Comparison of ENCODE assay signal across 24 cellular contexts in genomic region chr1:42108309-42108708, GRCh38. TPM values are rescaled to one million over a fixed set of nuclear protein-coding genes. Genes with fewer than 3 reads are reported as not detected.
"Had no signal": no experiment of that assay in that cellular context is flagged by ENCODE, and none has a peak within 500 bp of the region (broad histone marks: within the 10 kb centered on the region; RNA-seq: fewer than 3 reads in every experiment).

No MANE protein-coding gene starts in this region.

- H3K9me3 ChIP-seq: stomach, suprapubic skin, testis, thoracic aorta, thyroid gland, tibial artery, tibial nerve, transverse colon, upper lobe of left lung, upper lobe of right lung, uterus, vagina had no signal

- H3K27ac ChIP-seq: stomach, suprapubic skin, testis, thoracic aorta, thyroid gland, tibial artery, tibial nerve, transverse colon, upper lobe of left lung, upper lobe of right lung, uterus, vagina had no signal

- H3K4me1 ChIP-seq: stomach, suprapubic skin, testis, thyroid gland, tibial artery, tibial nerve, transverse colon, upper lobe of left lung, upper lobe of right lung, uterus, vagina had no signal

- H3K27me3 ChIP-seq: stomach, testis, thyroid gland, tibial nerve, transverse colon, upper lobe of left lung, upper lobe of right lung, uterus, vagina had no signal

- H3K4me3 ChIP-seq: stomach, suprapubic skin, testis, thoracic aorta, thyroid gland, tibial artery, tibial nerve, transverse colon, upper lobe of left lung, upper lobe of right lung, uterus, vagina had no signal

- H3K36me3 ChIP-seq: stomach, suprapubic skin, thoracic aorta, thyroid gland, tibial artery, tibial nerve, transverse colon, upper lobe of left lung, upper lobe of right lung, uterus, vagina had no signal

- DNase-seq: stimulated activated CD4-positive, alpha-beta T cell treated with anti-CD3 and anti-CD28 coated beads, Interleukin-2, amount 100 ng/mL, for 48 hours; stimulated activated CD4-positive, alpha-beta T cell treated with anti-CD3 and anti-CD28 coated beads, Interleukin-4, amount 100 ng/mL, for 1 hour; stimulated activated CD4-positive, alpha-beta T cell treated with anti-CD3 and anti-CD28 coated beads, Interleukin-4, amount 100 ng/mL, for 24 hours; stimulated activated CD4-positive, alpha-beta T cell treated with anti-CD3 and anti-CD28 coated beads, Interleukin-4, amount 100 ng/mL, for 4 hours; stimulated activated CD8-positive, alpha-beta memory T cell treated with anti-CD3 and anti-CD28 coated beads, Interleukin-4, amount 100 ng/mL, for 48 hours; stimulated activated naive B cell treated with anti-CD40 and anti-IgM and Interleukin-4, amounts not matched to agents 10 μg/mL and 1 μg/mL and 100 μg/mL, for 72 hours; stimulated activated naive CD4-positive, alpha-beta T cell; stimulated activated naive CD4-positive, alpha-beta T cell treated with Interleukin-2 at 50 U/mL for 16 hours; stimulated activated naive CD8-positive, alpha-beta T cell treated with anti-CD3 and anti-CD28 coated beads, Interleukin-15, amount 100 ng/mL, for 72 hours; stimulated activated naive CD8-positive, alpha-beta T cell treated with anti-CD3 and anti-CD28 coated beads, Interleukin-15, Interleukin-2, amounts not matched to agents 100 U/mL and 50 U/mL, for 24 hours; stomach; substantia nigra; testis; thyroid gland; tibial artery; transverse colon; upper lobe of left lung; upper lobe of right lung; uterus had no signal

RNA-seq across cellular contexts. Expression of gene GUCA2B, which starts 44.9 kb away (rescaled TPM):
- polyA plus RNA-seq: urinary bladder had no signal

RNA-seq across cellular contexts. Expression of gene GUCA2A, which starts 56.2 kb away (rescaled TPM):
- polyA plus RNA-seq: stomach, urinary bladder had no signal
